Comparison of ENCODE assay signal across 9 cellular contexts in the genomic region with DNA sequence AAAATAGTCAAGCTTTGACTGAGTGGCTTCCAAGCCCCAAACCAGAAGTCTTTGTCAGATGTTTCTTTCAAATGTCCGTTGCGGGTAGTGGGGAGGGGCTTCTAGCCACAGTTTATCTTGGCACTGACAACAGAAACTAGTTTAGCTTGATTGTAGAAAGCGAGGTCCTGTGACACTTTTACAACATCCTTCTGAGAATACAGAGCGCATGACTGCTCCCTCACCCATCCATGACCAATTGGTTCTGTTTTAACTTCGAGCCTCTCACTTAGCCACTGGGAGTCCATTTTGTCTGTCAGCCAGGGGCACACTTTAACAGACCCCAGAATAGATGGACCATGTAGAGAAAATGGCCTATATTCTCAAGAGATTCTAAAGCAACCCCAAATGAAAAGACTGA.
DNase-seq lines count a peak whose midpoint lies in the region; ATAC-seq and TF ChIP-seq lines count a peak whose summit lies in the region.
"Had no signal": no experiment of that assay in that cellular context is flagged by ENCODE, and none has a peak within 500 bp of the region (broad histone marks: within the 10 kb centered on the region; RNA-seq: fewer than 3 reads in every experiment).

No MANE protein-coding gene starts in this region.

- no peak for TF ChIP-seq CTCF in endodermal cell (conservative IDR thresholded peaks at IDR 0.05)

- H3K27me3 Mint-ChIP-seq in endodermal cell (ENCODE audit: insufficient read depth), result no peaks in the 10 kb centered on the region
- no peaks in the 10 kb centered on the region for H3K27me3 Mint-ChIP-seq in activated T-cell treated with anti-CD3 and anti-CD28 coated beads, Interleukin-2, amount 50 U/mL, for 72 hours (ENCODE audit: low read depth)

- no peaks in the 10 kb centered on the region for H3K4me1 ChIP-seq in endodermal cell (ENCODE audit: control insufficient read depth, insufficient read depth, low read length)
- H3K4me1 ChIP-seq: heart right ventricle had no signal

- peaks cover 6% of the 10 kb centered on the region for H3K9me3 ChIP-seq in endodermal cell (ENCODE audit: control insufficient read depth, low read length)

- ATAC-seq in GM18502 (IDR thresholded peaks at IDR 0.05; ENCODE audit: poor library complexity, unreplicated experiment), result peak; percentile 67
- ATAC-seq in GM21526 (IDR thresholded peaks at IDR 0.05; ENCODE audit: low FRiP score, unreplicated experiment), result peak; percentile 92
- peak; percentile 69 for ATAC-seq in HG03439 (IDR thresholded peaks at IDR 0.05; ENCODE audit: unreplicated experiment)
- no peak for ATAC-seq in activated T-cell treated with anti-CD3 and anti-CD28 coated beads, Interleukin-2, amount 50 U/mL, for 72 hours (replicated peaks in 1 of 2)
- ATAC-seq: heart right ventricle had no signal

- WGBS in endodermal cell (ENCODE audit: insufficient coverage in 1 of 2, insufficient read length in 1 of 2), 2 experiments, result 85 to 92% methylated on average over 4 to 5 of the region's 5 CpGs

- H3K27ac ChIP-seq in endodermal cell (ENCODE audit: low read depth, low read length), result no peak overlapping the region
- H3K27ac ChIP-seq: heart right ventricle had no signal

- no peaks in the 10 kb centered on the region for H3K27me3 ChIP-seq in endodermal cell (ENCODE audit: control insufficient read depth, insufficient read depth, low read length, poor library complexity, severe bottlenecking)
- H3K27me3 ChIP-seq: heart right ventricle had no signal

- H3K9ac ChIP-seq in endodermal cell (ENCODE audit: extremely low read depth, low read length, poor library complexity, severe bottlenecking), result no peak overlapping the region

- H3K4me3 Mint-ChIP-seq in endodermal cell, result no peak overlapping the region
- no peak overlapping the region for H3K4me3 Mint-ChIP-seq in activated T-cell treated with anti-CD3 and anti-CD28 coated beads, Interleukin-2, amount 50 U/mL, for 72 hours

- peaks cover 12% of the 10 kb centered on the region for H3K9me3 Mint-ChIP-seq in endodermal cell
- H3K9me3 Mint-ChIP-seq in activated T-cell treated with anti-CD3 and anti-CD28 coated beads, Interleukin-2, amount 50 U/mL, for 72 hours, result peaks cover 3% of the 10 kb centered on the region in 2 donors

- peaks cover 4% of the 10 kb centered on the region for H3K4me1 Mint-ChIP-seq in endodermal cell
- H3K4me1 Mint-ChIP-seq in activated T-cell treated with anti-CD3 and anti-CD28 coated beads, Interleukin-2, amount 50 U/mL, for 72 hours (ENCODE audit: low read depth), result no peaks in the 10 kb centered on the region

- no peak overlapping the region for H3K27ac Mint-ChIP-seq in endodermal cell
- no peak overlapping the region for H3K27ac Mint-ChIP-seq in activated T-cell treated with anti-CD3 and anti-CD28 coated beads, Interleukin-2, amount 50 U/mL, for 72 hours

- no peaks in the 10 kb centered on the region for H3K36me3 Mint-ChIP-seq in endodermal cell (ENCODE audit: low read depth)
- no peaks in the 10 kb centered on the region for H3K36me3 Mint-ChIP-seq in activated T-cell treated with anti-CD3 and anti-CD28 coated beads, Interleukin-2, amount 50 U/mL, for 72 hours (ENCODE audit: insufficient read depth in 2 of 2)

- no peak overlapping the region for H3K4me3 ChIP-seq in endodermal cell (ENCODE audit: low read length)
- H3K4me3 ChIP-seq: heart right ventricle had no signal

- peak; percentile 10 for DNase-seq in glomerular visceral epithelial cell (ENCODE audit: extremely low spot score)
- DNase-seq in nucleus accumbens (lab: John Stamatoyannopoulos, UW), result no peak
- no peak for DNase-seq in endodermal cell
- no peak for DNase-seq in activated T-cell treated with anti-CD3 and anti-CD28 coated beads, Interleukin-2, amount 50 U/mL, for 72 hours
- DNase-seq in stimulated activated CD4-positive, alpha-beta T cell treated with anti-CD3 and anti-CD28 coated beads, Interleukin-4, amount 100 ng/mL, for 4 hours, result no peak
- DNase-seq: heart right ventricle had no signal

- H3K36me3 ChIP-seq in endodermal cell (ENCODE audit: control insufficient read depth, insufficient read depth, low read length), result no peaks in the 10 kb centered on the region
- H3K36me3 ChIP-seq: heart right ventricle had no signal

Comparison
In these comparisons a context has a peak if more than half of its experiments do, and no peak if none do; other contexts are left out.
1. ATAC-seq: peak in GM18502 (single experiment), GM21526 (single experiment) and HG03439 (single experiment); none in activated T-cell treated with anti-CD3 and anti-CD28 coated beads, Interleukin-2, amount 50 U/mL, for 72 hours (0 of 2).